ENCODE assay signal across 9 cellular contexts in genomic region chr6:168711049-168711640, GRCh38.
A peak's percentile ranks its signal among the peaks of the same experiment; 100 is the strongest.
DNase-seq lines count a peak whose midpoint lies in the region; ATAC-seq and TF ChIP-seq lines count a peak whose summit lies in the region.
"Had no signal": no experiment of that assay in that cellular context is flagged by ENCODE, and none has a peak within 500 bp of the region (broad histone marks: within the 10 kb centered on the region; RNA-seq: fewer than 3 reads in every experiment).

No MANE protein-coding gene starts in this region.

- intact Hi-C loops in naive thymus-derived CD4-positive, alpha-beta T cell (cut with micrococcal nuclease), result no loop called here

- H3K9ac ChIP-seq in Loucy (ENCODE audit: low read depth, low read length, poor library complexity, severe bottlenecking), result no peak overlapping the region

- H3K4me2 ChIP-seq in DOHH2 (ENCODE audit: low read length) (no peak overlapping the region), Loucy (ENCODE audit: low read depth, low read length, poor library complexity, severe bottlenecking) (no peak overlapping the region)

- H3K27me3 ChIP-seq in DOHH2 (ENCODE audit: control insufficient read depth, low read length) (no peaks in the 10 kb centered on the region), Loucy (ENCODE audit: insufficient read depth, low read length, poor library complexity, severe bottlenecking) (no peaks in the 10 kb centered on the region)
- H3K27me3 ChIP-seq in naive thymus-derived CD4-positive, alpha-beta T cell (ENCODE audit: control insufficient read depth in 2 of 2, insufficient read depth in 2 of 2, low read length in 2 of 2), result no peaks in the 10 kb centered on the region

- H3K4me1 ChIP-seq in DOHH2 (ENCODE audit: control insufficient read depth, low read length), result no peaks in the 10 kb centered on the region
- H3K4me1 ChIP-seq in Loucy (ENCODE audit: insufficient read depth, low read length, poor library complexity, severe bottlenecking), result no peaks in the 10 kb centered on the region
- no peaks in the 10 kb centered on the region for H3K4me1 ChIP-seq in naive thymus-derived CD4-positive, alpha-beta T cell (ENCODE audit: control insufficient read depth in 2 of 2, insufficient read depth in 2 of 2, low read length in 2 of 2)

- H3K36me3 Mint-ChIP-seq in chondrocyte (ENCODE audit: low read depth) (no peaks in the 10 kb centered on the region), nephron progenitor cell (ENCODE audit: low read depth) (no peaks in the 10 kb centered on the region), T-cell (no peaks in the 10 kb centered on the region)
- no peaks in the 10 kb centered on the region for H3K36me3 Mint-ChIP-seq in naive thymus-derived CD4-positive, alpha-beta T cell

- no peaks in the 10 kb centered on the region for H3K9me2 ChIP-seq in DOHH2 (replicated peaks; ENCODE audit: control insufficient read depth, low read length)
- no peaks in the 10 kb centered on the region for H3K9me2 ChIP-seq in Loucy (replicated peaks; ENCODE audit: low read depth, low read length)

- no peaks in the 10 kb centered on the region for H3K36me3 ChIP-seq in DOHH2 (ENCODE audit: control insufficient read depth, low read length)
- no peaks in the 10 kb centered on the region for H3K36me3 ChIP-seq in Loucy (ENCODE audit: insufficient read depth, low read length)
- no peaks in the 10 kb centered on the region for H3K36me3 ChIP-seq in naive thymus-derived CD4-positive, alpha-beta T cell (ENCODE audit: control insufficient read depth in 2 of 3, insufficient read depth in 3 of 3, low read length in 3 of 3)

- H3K9me3 Mint-ChIP-seq in chondrocyte (ENCODE audit: low read depth) (no peaks in the 10 kb centered on the region), nephron progenitor cell (peaks cover 4% of the 10 kb centered on the region), T-cell (no peaks in the 10 kb centered on the region)
- H3K9me3 Mint-ChIP-seq in naive thymus-derived CD4-positive, alpha-beta T cell, result no peaks in the 10 kb centered on the region

- H3K27ac ChIP-seq in DOHH2 (ENCODE audit: low read depth, low read length), result no peak overlapping the region
- no peak overlapping the region for H3K27ac ChIP-seq in naive thymus-derived CD4-positive, alpha-beta T cell (ENCODE audit: low read depth, low read length)

- H3F3A ChIP-seq in DOHH2 (ENCODE audit: control insufficient read depth, insufficient read depth), result no peaks in the 10 kb centered on the region
- H3F3A ChIP-seq in Loucy (ENCODE audit: low read depth), result no peaks in the 10 kb centered on the region

- H2AFZ ChIP-seq in Loucy (ENCODE audit: low read length), result no peak overlapping the region

- in situ Hi-C loops in GM13977 (cut with MboI; ENCODE audit: low pct_unique_long_range_greater_than_20kb, low sequenced_read_pairs, unreplicated experiment), result no loop called here

- DNase-seq in chondrocyte (ENCODE audit: low spot score), result no peak
- no peak for DNase-seq in nephron progenitor cell
- no peak for DNase-seq in NCI-H2227 treated with DMSO at 0.1 percent for 48 hours (lab: John Stamatoyannopoulos, UW)
- DNase-seq in T-cell, result no peak
- DNase-seq in naive thymus-derived CD4-positive, alpha-beta T cell, result no peak
- DNase-seq in GM13977 (ENCODE audit: low spot score), result no peak
- DNase-seq: activated CD8-positive, alpha-beta memory T cell treated with anti-CD3 and anti-CD28 coated beads, Interleukin-2, amount 50 U/mL, for 48 hours had no signal

- ATAC-seq in T-cell (replicated peaks in 1 of 4), result no peak
- ATAC-seq in naive thymus-derived CD4-positive, alpha-beta T cell, result no peak

- H4K20me1 ChIP-seq in DOHH2 (ENCODE audit: control insufficient read depth, insufficient read depth, low read depth, low read length), result no peaks in the 10 kb centered on the region
- no peaks in the 10 kb centered on the region for H4K20me1 ChIP-seq in Loucy (ENCODE audit: insufficient read depth, low read length, poor library complexity, severe bottlenecking)

- H3K27me3 Mint-ChIP-seq in chondrocyte (ENCODE audit: low read depth) (peaks cover 14% of the 10 kb centered on the region), nephron progenitor cell (ENCODE audit: low read depth, poor library complexity) (peaks cover 7% of the 10 kb centered on the region), T-cell (peaks cover 0 to 15% of the 10 kb centered on the region in 2 donors)
- peaks cover 0 to 42% (median 7%) of the 10 kb centered on the region in 5 donors for H3K27me3 Mint-ChIP-seq in naive thymus-derived CD4-positive, alpha-beta T cell

- no peak overlapping the region for H3K27ac Mint-ChIP-seq in chondrocyte (ENCODE audit: unreplicated experiment)
- H3K27ac Mint-ChIP-seq in nephron progenitor cell, result no peak overlapping the region
- H3K27ac Mint-ChIP-seq in T-cell, result no peak overlapping the region
- no peak overlapping the region for H3K27ac Mint-ChIP-seq in naive thymus-derived CD4-positive, alpha-beta T cell

- CTCF ChIA-PET in T-cell (lab: Charles Lee), result no interaction called here
- CTCF ChIA-PET in naive thymus-derived CD4-positive, alpha-beta T cell (lab: Charles Lee), result no interaction called here

- no peak overlapping the region for H3K4me3 Mint-ChIP-seq in chondrocyte (ENCODE audit: unreplicated experiment)
- no peak overlapping the region for H3K4me3 Mint-ChIP-seq in nephron progenitor cell
- H3K4me3 Mint-ChIP-seq in T-cell, result no peak overlapping the region
- H3K4me3 Mint-ChIP-seq in naive thymus-derived CD4-positive, alpha-beta T cell, result no peak overlapping the region

- POLR2A ChIA-PET in T-cell (lab: Charles Lee), result no interaction called here
- POLR2A ChIA-PET in naive thymus-derived CD4-positive, alpha-beta T cell (lab: Charles Lee), result no interaction called here

- H3K9me3 ChIP-seq in DOHH2 (ENCODE audit: control insufficient read depth, insufficient read depth, low read length) (no peaks in the 10 kb centered on the region), Loucy (ENCODE audit: insufficient read depth, low read depth, low read length) (peaks cover 6% of the 10 kb centered on the region; the same call in 1 of the 2 replicates)
- H3K9me3 ChIP-seq in naive thymus-derived CD4-positive, alpha-beta T cell (ENCODE audit: control insufficient read depth in 2 of 3, low read length in 3 of 3), result no peaks in the 10 kb centered on the region

- TF ChIP-seq CTCF in DOHH2 (IDR thresholded peaks at IDR 0.05; ENCODE audit: low read depth, low read length, poor library complexity, severe bottlenecking) (peak; percentile 29), Loucy (conservative IDR thresholded peaks at IDR 0.05; ENCODE audit: low read length) (peak; percentile 26; the same call in 1 of the 2 replicates), chondrocyte (IDR thresholded peaks at IDR 0.05) (peak; percentile 78), nephron progenitor cell (IDR thresholded peaks at IDR 0.05) (peak; percentile 53), GM13977 (IDR thresholded peaks at IDR 0.05; ENCODE audit: extremely low read depth, insufficient read depth, missing control alignments) (no peak)

- no peaks in the 10 kb centered on the region for H3K79me2 ChIP-seq in DOHH2 (ENCODE audit: control insufficient read depth, low read length)
- no peaks in the 10 kb centered on the region for H3K79me2 ChIP-seq in Loucy (ENCODE audit: insufficient read depth, low read length)

- no peak overlapping the region for H3K4me3 ChIP-seq in DOHH2 (ENCODE audit: low read length)
- no peak overlapping the region for H3K4me3 ChIP-seq in Loucy (ENCODE audit: low read length, poor library complexity, severe bottlenecking)
- no peak overlapping the region for H3K4me3 ChIP-seq in naive thymus-derived CD4-positive, alpha-beta T cell (ENCODE audit: low read length)

- H3K4me1 Mint-ChIP-seq in chondrocyte (ENCODE audit: low read depth) (peaks cover 25% of the 10 kb centered on the region), nephron progenitor cell (no peaks in the 10 kb centered on the region), T-cell (no peaks in the 10 kb centered on the region)
- H3K4me1 Mint-ChIP-seq in naive thymus-derived CD4-positive, alpha-beta T cell, result no peaks in the 10 kb centered on the region
